ENCODE assay signal across 19 cellular contexts in genomic region chr11:1138053-1138452, GRCh38. TPM values are rescaled to one million over a fixed set of nuclear protein-coding genes. Genes with fewer than 3 reads are reported as not detected.
DNase-seq lines count a peak whose midpoint lies in the region; ATAC-seq lines count a peak whose summit lies in the region.
"Had no signal": no experiment of that assay in that cellular context is flagged by ENCODE, and none has a peak within 500 bp of the region (broad histone marks: within the 10 kb centered on the region; RNA-seq: fewer than 3 reads in every experiment).

No MANE protein-coding gene starts in this region.

- DNase-seq in stimulated activated CD4-positive, alpha-beta T cell treated with anti-CD3 and anti-CD28 coated beads, Interleukin-15, amount 100 ng/mL, for 24 hours, result peak; percentile 46
- no peak for DNase-seq in stimulated activated CD4-positive, alpha-beta T cell treated with anti-CD3 and anti-CD28 coated beads, Interleukin-12 subunit alpha, Interleukin-12 subunit beta, amount 100 ng/mL, for 4 hours
- DNase-seq in MV-4-11 (lab: John Stamatoyannopoulos, UW) (peak; percentile 55), NCI-H1436 (lab: John Stamatoyannopoulos, UW) (no peak), D341Med (ENCODE audit: low spot score) (no peak)
- peak; percentile 40 for DNase-seq in stimulated activated CD8-positive, alpha-beta memory T cell treated with anti-CD3 and anti-CD28 coated beads, Interleukin-4, amount 100 ng/mL, for 48 hours
- DNase-seq: activated effector memory CD4-positive, alpha-beta T cell treated with anti-CD3 and anti-CD28 coated beads, Interleukin-2, amount 50 U/mL, for 16 hours; DMS79 treated with DMSO at 0.1 percent for 48 hours; gastrocnemius medialis; H9; KBM-7; midbrain; NCI-H146; OCI-M1; small intestine had no signal

- ATAC-seq in esophagus mucosa (peak; percentile 83), GM18502 (IDR thresholded peaks at IDR 0.05; ENCODE audit: poor library complexity, unreplicated experiment) (no peak)
- ATAC-seq: gastrocnemius medialis had no signal

RNA-seq across cellular contexts. Expression of gene MUC5AC, which starts 19.7 kb away (rescaled TPM):
- total RNA-seq in esophagus mucosa, result not detected
- total RNA-seq: gastrocnemius medialis, H9, NCI-H460, omental fat pad had no signal

Comparison
In these comparisons a context has a peak if more than half of its experiments do, and no peak if none do; other contexts are left out.
1. DNase-seq: peak in stimulated activated CD4-positive, alpha-beta T cell treated with anti-CD3 and anti-CD28 coated beads, Interleukin-15, amount 100 ng/mL, for 24 hours (single experiment), MV-4-11 (single experiment) and stimulated activated CD8-positive, alpha-beta memory T cell treated with anti-CD3 and anti-CD28 coated beads, Interleukin-4, amount 100 ng/mL, for 48 hours (single experiment); none in stimulated activated CD4-positive, alpha-beta T cell treated with anti-CD3 and anti-CD28 coated beads, Interleukin-12 subunit alpha, Interleukin-12 subunit beta, amount 100 ng/mL, for 4 hours (single experiment), NCI-H1436 (single experiment) and D341Med (single experiment).